In genomic region chr6:35724059-35724458, GRCh38 we compare ENCODE assay signal across 17 cellular contexts. TPM values are rescaled to one million over a fixed set of nuclear protein-coding genes. Genes with fewer than 3 reads are reported as not detected.
A peak's percentile ranks its signal among the peaks of the same experiment; 100 is the strongest.
DNase-seq lines count a peak whose midpoint lies in the region; ATAC-seq and TF ChIP-seq lines count a peak whose summit lies in the region.
"Had no signal": no experiment of that assay in that cellular context is flagged by ENCODE, and none has a peak within 500 bp of the region (broad histone marks: within the 10 kb centered on the region; RNA-seq: fewer than 3 reads in every experiment).

No MANE protein-coding gene starts in this region.

- ATAC-seq in heart left ventricle: no peak
- ATAC-seq in left ventricle myocardium superior: no peak
- no peak for ATAC-seq in HG02798 (IDR thresholded peaks at IDR 0.05; ENCODE audit: poor library complexity, unreplicated experiment)
- ATAC-seq: GM12878 had no signal

- H3K79me2 ChIP-seq in GM23248 (ENCODE audit: insufficient read depth): no peaks in the 10 kb centered on the region

- WGBS in heart left ventricle, 4 donors: 89 to 100% (median 93%) methylated on average over 3 to 4 of the region's 4 CpGs
- WGBS in endodermal cell (ENCODE audit: insufficient coverage in 1 of 2, insufficient read length in 1 of 2), 2 experiments: 87 to 94% methylated on average over 2 to 4 of the region's 4 CpGs
- 93 to 94% methylated on average over 4 of the region's 4 CpGs for WGBS in GM23248 (ENCODE audit: low coverage in 1 of 2, low lambda C conversion rate in 2 of 2, missing lambda C conversion rate in 2 of 2), 2 experiments

- intact Hi-C loops in heart left ventricle (cut with DNase I) (no loop called here), left ventricle myocardium superior (cut with micrococcal nuclease) (no loop called here), uterus (cut with DNase I; ENCODE audit: low total_unique reads) (no loop called here)

- H3K27ac ChIP-seq in heart left ventricle (peak overlapping the region in 7 of 12 donors; percentile 21 to 100 (median 99)), endodermal cell (ENCODE audit: low read depth, low read length) (no peak overlapping the region), uterus (peak overlapping the region; percentile 98 to 100), GM23248 (no peak overlapping the region)

- TF ChIP-seq POLR2A in heart left ventricle (IDR thresholded peaks at IDR 0.05) (no peak), uterus (IDR thresholded peaks at IDR 0.05) (no peak)

- no peak overlapping the region for H2AFZ ChIP-seq in GM23248

- H3K27ac Mint-ChIP-seq in endodermal cell (no peak overlapping the region), osteocyte (ENCODE audit: unreplicated experiment) (peak overlapping the region; percentile 67)
- H3K27ac Mint-ChIP-seq: activated CD4-positive, alpha-beta memory T cell treated with anti-CD3 and anti-CD28 coated beads, Interleukin-2, amount 10 ng/mL, durations not matched to agents 7 days and 5 days had no signal

- no peak for DNase-seq in heart left ventricle
- no peak for DNase-seq in left ventricle myocardium superior
- peak; percentile 36 for DNase-seq in endodermal cell
- no peak for DNase-seq in osteocyte (ENCODE audit: extremely low spot score, unreplicated experiment)
- DNase-seq in uterus: no peak
- no peak for DNase-seq in NCI-H146 treated with DMSO at 0.1 percent for 48 hours (lab: John Stamatoyannopoulos, UW; ENCODE audit: unreplicated experiment)
- DNase-seq in GM23248: no peak
- DNase-seq: activated CD4-positive, alpha-beta memory T cell treated with anti-CD3 and anti-CD28 coated beads, Interleukin-2, amount 10 ng/mL, durations not matched to agents 7 days and 5 days; activated naive CD4-positive, alpha-beta T cell; DMS79 treated with DMSO at 0.1 percent for 48 hours; NCI-H1105 treated with DMSO at 0.1 percent for 48 hours; T1000; trophoblast cell had no signal

- no peaks in the 10 kb centered on the region for H3K9me2 ChIP-seq in GM23248 (ENCODE audit: insufficient read depth)

- H3K27me3 ChIP-seq in heart left ventricle: no peaks in the 10 kb centered on the region
- peaks cover 14% of the 10 kb centered on the region for H3K27me3 ChIP-seq in endodermal cell (ENCODE audit: control insufficient read depth, insufficient read depth, low read length, poor library complexity, severe bottlenecking)
- no peaks in the 10 kb centered on the region for H3K27me3 ChIP-seq in uterus
- H3K27me3 ChIP-seq in GM23248 (replicated peaks; ENCODE audit: insufficient read depth): no peaks in the 10 kb centered on the region

- no peak for TF ChIP-seq CTCF in heart left ventricle (IDR thresholded peaks at IDR 0.05)
- no peak for TF ChIP-seq CTCF in endodermal cell (conservative IDR thresholded peaks at IDR 0.05)
- no peak for TF ChIP-seq CTCF in osteocyte (IDR thresholded peaks at IDR 0.05)
- TF ChIP-seq CTCF in uterus (IDR thresholded peaks at IDR 0.05): no peak

- peaks cover 47% of the 10 kb centered on the region for H3K4me1 Mint-ChIP-seq in endodermal cell
- peaks cover 84% of the 10 kb centered on the region for H3K4me1 Mint-ChIP-seq in osteocyte (ENCODE audit: unreplicated experiment)

- in situ Hi-C loops in GM23248 (cut with MboI): no loop called here

- H3K4me3 Mint-ChIP-seq in endodermal cell (no peak overlapping the region), osteocyte (ENCODE audit: unreplicated experiment) (no peak overlapping the region)
- H3K4me3 Mint-ChIP-seq: activated CD4-positive, alpha-beta memory T cell treated with anti-CD3 and anti-CD28 coated beads, Interleukin-2, amount 10 ng/mL, durations not matched to agents 7 days and 5 days had no signal

- no peaks in the 10 kb centered on the region for H3F3A ChIP-seq in GM23248 (ENCODE audit: insufficient read depth)

- no peak overlapping the region for H3K9ac ChIP-seq in endodermal cell (ENCODE audit: extremely low read depth, low read length, poor library complexity, severe bottlenecking)
- no peak overlapping the region for H3K9ac ChIP-seq in GM23248

- H3K27me3 Mint-ChIP-seq in endodermal cell (ENCODE audit: insufficient read depth) (peaks cover 41% of the 10 kb centered on the region), osteocyte (ENCODE audit: unreplicated experiment) (no peaks in the 10 kb centered on the region)
- H3K27me3 Mint-ChIP-seq: activated CD4-positive, alpha-beta memory T cell treated with anti-CD3 and anti-CD28 coated beads, Interleukin-2, amount 10 ng/mL, durations not matched to agents 7 days and 5 days had no signal

- H3K9me3 Mint-ChIP-seq in endodermal cell: no peaks in the 10 kb centered on the region
- no peaks in the 10 kb centered on the region for H3K9me3 Mint-ChIP-seq in osteocyte (ENCODE audit: unreplicated experiment)
- H3K9me3 Mint-ChIP-seq: activated CD4-positive, alpha-beta memory T cell treated with anti-CD3 and anti-CD28 coated beads, Interleukin-2, amount 10 ng/mL, durations not matched to agents 7 days and 5 days had no signal

- no peak overlapping the region for H3K4me3 ChIP-seq in heart left ventricle
- no peak overlapping the region for H3K4me3 ChIP-seq in endodermal cell (ENCODE audit: low read length)
- H3K4me3 ChIP-seq in uterus: no peak overlapping the region
- no peak overlapping the region for H3K4me3 ChIP-seq in GM23248
- H3K4me3 ChIP-seq: GM12878 had no signal

- H3K4me2 ChIP-seq in GM23248 (ENCODE audit: unreplicated experiment): no peak overlapping the region

- H3K9me3 ChIP-seq in heart left ventricle: no peaks in the 10 kb centered on the region
- no peaks in the 10 kb centered on the region for H3K9me3 ChIP-seq in endodermal cell (ENCODE audit: control insufficient read depth, low read length)
- H3K9me3 ChIP-seq in uterus: no peaks in the 10 kb centered on the region
- H3K9me3 ChIP-seq in GM23248 (ENCODE audit: low read depth): no peaks in the 10 kb centered on the region

- peaks cover 37 to 98% (median 67%) of the 10 kb centered on the region in 12 donors for H3K4me1 ChIP-seq in heart left ventricle
- H3K4me1 ChIP-seq in endodermal cell (ENCODE audit: control insufficient read depth, insufficient read depth, low read length): peaks cover 21% of the 10 kb centered on the region
- H3K4me1 ChIP-seq in uterus: peaks cover 14 to 28% of the 10 kb centered on the region in 2 donors
- peaks cover 19% of the 10 kb centered on the region for H3K4me1 ChIP-seq in GM23248 (ENCODE audit: insufficient read depth)

- H3K36me3 Mint-ChIP-seq in endodermal cell (ENCODE audit: low read depth) (no peaks in the 10 kb centered on the region), osteocyte (ENCODE audit: unreplicated experiment) (no peaks in the 10 kb centered on the region)

- no peaks in the 10 kb centered on the region for H3K36me3 ChIP-seq in heart left ventricle
- no peaks in the 10 kb centered on the region for H3K36me3 ChIP-seq in endodermal cell (ENCODE audit: control insufficient read depth, insufficient read depth, low read length)
- H3K36me3 ChIP-seq in uterus: no peaks in the 10 kb centered on the region
- H3K36me3 ChIP-seq in GM23248 (ENCODE audit: low read depth): no peaks in the 10 kb centered on the region

- H4K20me1 ChIP-seq in GM23248 (ENCODE audit: insufficient read depth): no peaks in the 10 kb centered on the region

RNA-seq across cellular contexts. Expression of gene ARMC12, which starts 12.8 kb away (rescaled TPM):
- under 1 TPM in 3 of 9 donors, not detected in 6; 0.19 to 0.72 (median 0.33) TPM for total RNA-seq in heart left ventricle
- polyA plus RNA-seq in heart left ventricle: under 1 TPM; 0.19 to 0.27 TPM
- total RNA-seq in left ventricle myocardium superior: not detected
- total RNA-seq in endodermal cell: under 1 TPM; 0.57 to 0.93 TPM
- 2.4 TPM for polyA plus RNA-seq in endodermal cell (2013, experiment 1 of 2)
- 1.8 TPM for polyA plus RNA-seq in endodermal cell (2013, experiment 2 of 2)
- total RNA-seq in osteocyte: 1.3 and 2.5 TPM in 2 replicates
- 1 to 10 TPM in 2 of 4 donors, not detected in 2; 1.6 TPM for total RNA-seq in uterus
- not detected in 2 replicates for total RNA-seq in GM23248 (2014; rRNA removed; shearing (Covaris generic))
- 0.15 and 0.26 TPM in 2 replicates for polyA plus RNA-seq in GM23248 (2016; fragmentation: Nextera tagmentation; extraction: Ambion mirVana)

RNA-seq across cellular contexts. Expression of gene FKBP5, which starts 35.3 kb away (rescaled TPM):
- total RNA-seq in heart left ventricle: 100 to 1,000 TPM in 5 of 9 donors, 10 to 100 TPM in 4; 19.7 to 175 (median 104) TPM
- polyA plus RNA-seq in heart left ventricle: 100 to 1,000 TPM in 1 of 2 donors, 10 to 100 TPM in 1; 36.4 to 351 TPM
- total RNA-seq in left ventricle myocardium superior: 82.8 TPM
- total RNA-seq in endodermal cell: 10 to 100 TPM; 27.0 to 53.3 TPM
- polyA plus RNA-seq in endodermal cell (2013, experiment 1 of 2): 22.6 TPM
- polyA plus RNA-seq in endodermal cell (2013, experiment 2 of 2): 22.4 TPM
- 108 and 112 TPM in 2 replicates for total RNA-seq in osteocyte
- total RNA-seq in uterus: 100 to 1,000 TPM in 2 of 4 donors, 10 to 100 TPM in 2; 35.1 to 197 (median 84.5) TPM
- 1.9 and 3.6 TPM in 2 replicates for total RNA-seq in GM23248 (2014; rRNA removed; shearing (Covaris generic))
- 6.3 and 6.9 TPM in 2 replicates for polyA plus RNA-seq in GM23248 (2016; fragmentation: Nextera tagmentation; extraction: Ambion mirVana)

RNA-seq across cellular contexts. Expression of gene CLPSL2, which starts 52.3 kb away (rescaled TPM):
- total RNA-seq in heart left ventricle: not detected
- not detected for polyA plus RNA-seq in heart left ventricle
- not detected for total RNA-seq in left ventricle myocardium superior
- 1 to 10 TPM; 1.1 to 2.1 TPM for total RNA-seq in endodermal cell
- 1.1 TPM for polyA plus RNA-seq in endodermal cell (2013, experiment 1 of 2)
- 0.95 TPM for polyA plus RNA-seq in endodermal cell (2013, experiment 2 of 2)
- not detected in 2 replicates for total RNA-seq in osteocyte
- not detected for total RNA-seq in uterus
- not detected in 2 replicates for total RNA-seq in GM23248 (2014; rRNA removed; shearing (Covaris generic))
- not detected in 2 replicates for polyA plus RNA-seq in GM23248 (2016; fragmentation: Nextera tagmentation; extraction: Ambion mirVana)
- total RNA-seq: activated CD4-positive, alpha-beta memory T cell treated with anti-CD3 and anti-CD28 coated beads, Interleukin-2, amount 10 ng/mL, durations not matched to agents 7 days and 5 days; mononuclear cell; NCI-H460 had no signal

RNA-seq across cellular contexts. Expression of gene CLPSL1, which starts 56.8 kb away (rescaled TPM):
- total RNA-seq in heart left ventricle: not detected
- polyA plus RNA-seq in heart left ventricle: not detected
- not detected for total RNA-seq in left ventricle myocardium superior
- not detected for total RNA-seq in endodermal cell
- polyA plus RNA-seq in endodermal cell (2013, experiment 1 of 2): not detected
- polyA plus RNA-seq in endodermal cell (2013, experiment 2 of 2): not detected
- not detected in 2 replicates for total RNA-seq in osteocyte
- not detected for total RNA-seq in uterus
- not detected in 2 replicates for total RNA-seq in GM23248 (2014; rRNA removed; shearing (Covaris generic))
- not detected in 2 replicates for polyA plus RNA-seq in GM23248 (2016; fragmentation: Nextera tagmentation; extraction: Ambion mirVana)
- total RNA-seq: activated CD4-positive, alpha-beta memory T cell treated with anti-CD3 and anti-CD28 coated beads, Interleukin-2, amount 10 ng/mL, durations not matched to agents 7 days and 5 days; GM12878; mononuclear cell; NCI-H460 had no signal
- polyA plus RNA-seq: GM12878 had no signal

Comparison
In these comparisons a context has a peak if more than half of its experiments do, and no peak if none do; other contexts are left out.
1. H3K27ac ChIP-seq: peak in heart left ventricle (7 of 12) and uterus (2 of 2); none in endodermal cell (single experiment) and GM23248 (single experiment).